ENCODE assay signal across 8 cellular contexts in genomic region chr22:49933236-49933921, GRCh38. TPM values are rescaled to one million over a fixed set of nuclear protein-coding genes. Genes with fewer than 3 reads are reported as not detected.
DNase-seq lines count a peak whose midpoint lies in the region; ATAC-seq and TF ChIP-seq lines count a peak whose summit lies in the region.

No MANE protein-coding gene starts in this region.

- no peak for DNase-seq in CD4-positive, alpha-beta memory T cell
- DNase-seq in WERI-Rb-1 (peak; percentile 72), heart left ventricle (peak in 4 of 5 donors; percentile 60 to 82 (median 76)), posterior cingulate gyrus (peak in 8 of 10 donors; percentile 49 to 95 (median 64)), DMS79 (lab: John Stamatoyannopoulos, UW) (no peak), ecto neural progenitor cell (ENCODE audit: low spot score) (no peak), NCI-H510A (lab: John Stamatoyannopoulos, UW) (no peak)

- no peak overlapping the region for H3K4me3 ChIP-seq in CD4-positive, alpha-beta memory T cell (ENCODE audit: low read length in 2 of 2)
- H3K4me3 ChIP-seq in WERI-Rb-1 (ENCODE audit: low read depth, low read length): peak overlapping the region; percentile 23
- H3K4me3 ChIP-seq in heart left ventricle: peak overlapping the region in 3 of 12 donors; percentile 0 to 70 (median 61)

- CTCF ChIA-PET in CD4-positive, alpha-beta memory T cell (lab: Charles Lee; ENCODE audit: partially characterized antibody): interaction anchor here (1.1 to 4.6 kb wide), 4 partner anchors 45 to 97 kb away, joined by 3 to 56 read pairs (median 5); no protein-coding TSS in a partner anchor

- H3K27ac Mint-ChIP-seq in CD4-positive, alpha-beta memory T cell: peak overlapping the region; percentile 89 to 96 (median 92)

- peaks cover 14 to 46% (median 27%) of the 10 kb centered on the region in 4 donors for H3K4me1 Mint-ChIP-seq in CD4-positive, alpha-beta memory T cell

- no peaks in the 10 kb centered on the region for H3K36me3 ChIP-seq in CD4-positive, alpha-beta memory T cell (ENCODE audit: insufficient read depth, low read length)
- H3K36me3 ChIP-seq in WERI-Rb-1 (no peaks in the 10 kb centered on the region), heart left ventricle (no peaks in the 10 kb centered on the region)

- no peaks in the 10 kb centered on the region for H3K9me3 Mint-ChIP-seq in CD4-positive, alpha-beta memory T cell

- no peak for TF ChIP-seq CTCF in WERI-Rb-1 (IDR thresholded peaks at IDR 0.05; ENCODE audit: low read depth, low read length)
- no peak for TF ChIP-seq CTCF in heart left ventricle (IDR thresholded peaks at IDR 0.05)

- peaks cover 0 to 3% of the 10 kb centered on the region in 2 donors for H3K36me3 Mint-ChIP-seq in CD4-positive, alpha-beta memory T cell

- H3K27me3 ChIP-seq in CD4-positive, alpha-beta memory T cell (ENCODE audit: insufficient read depth, low read length): no peaks in the 10 kb centered on the region
- peaks cover 4% of the 10 kb centered on the region for H3K27me3 ChIP-seq in WERI-Rb-1 (ENCODE audit: insufficient read depth, low read depth, severe bottlenecking)
- H3K27me3 ChIP-seq in heart left ventricle: peaks cover 0 to 9% (median 5%) of the 10 kb centered on the region in 9 donors

- H3K4me3 Mint-ChIP-seq in CD4-positive, alpha-beta memory T cell: peak overlapping the region; percentile 15 to 81 (median 56)

- peak; percentile 2 to 53 (median 21) for ATAC-seq in heart left ventricle
- ATAC-seq in GM21717 (IDR thresholded peaks at IDR 0.05; ENCODE audit: unreplicated experiment): no peak

- intact Hi-C loops in CD4-positive, alpha-beta memory T cell (cut with micrococcal nuclease): loop anchor here (10.0 kb wide), 1 partner anchor 251 kb away; the partner anchor contains the start of gene TRABD
- intact Hi-C loops in heart left ventricle (cut with DNase I): loop anchor here in 7 of 10 donors (5.0 to 10.0 kb wide), 7 partner anchors 34 to 274 kb away; partner anchors contain the start of gene TRABD (in 1 of the 7)
- intact Hi-C loops in posterior cingulate gyrus (cut with DNase I): loop anchor here (5.0 kb wide), 1 partner anchor 34 kb away; no protein-coding TSS in a partner anchor

- no peaks in the 10 kb centered on the region for H3K9me3 ChIP-seq in CD4-positive, alpha-beta memory T cell (ENCODE audit: control insufficient read depth in 1 of 2, low read length in 2 of 2)
- H3K9me3 ChIP-seq in WERI-Rb-1 (ENCODE audit: severe bottlenecking): no peaks in the 10 kb centered on the region
- no peaks in the 10 kb centered on the region for H3K9me3 ChIP-seq in heart left ventricle

- 44 to 60% (median 47%) methylated on average over 14 to 21 of the region's 21 CpGs for WGBS in heart left ventricle, 4 donors

- H3K4me1 ChIP-seq in CD4-positive, alpha-beta memory T cell (ENCODE audit: insufficient read depth, low read length): peaks cover 58% of the 10 kb centered on the region
- peaks cover 19 to 86% (median 66%) of the 10 kb centered on the region in 12 donors for H3K4me1 ChIP-seq in heart left ventricle

- POLR2A ChIA-PET in CD4-positive, alpha-beta memory T cell (lab: Charles Lee; ENCODE audit: partially characterized antibody): interaction anchor here (1.2 to 5.2 kb wide), 3 partner anchors 11 to 98 kb away, joined by 3 to 54 read pairs (median 3); partner anchors contain the start of gene PIM3

- peak in 1 of 2 donors; percentile 58 for TF ChIP-seq POLR2A in heart left ventricle (IDR thresholded peaks at IDR 0.05)

- H3K27ac ChIP-seq in CD4-positive, alpha-beta memory T cell (ENCODE audit: low read depth, low read length): peak overlapping the region; percentile 88
- H3K27ac ChIP-seq in WERI-Rb-1: peak overlapping the region; percentile 67
- H3K27ac ChIP-seq in heart left ventricle: peak overlapping the region; percentile 91 to 99 (median 95)

- no peaks in the 10 kb centered on the region for H3K27me3 Mint-ChIP-seq in CD4-positive, alpha-beta memory T cell

RNA-seq across cellular contexts. Expression of gene CRELD2, which starts 14.9 kb away (rescaled TPM):
- 10 to 100 TPM; 36.0 to 36.2 TPM for total RNA-seq in CD4-positive, alpha-beta memory T cell
- 10 to 100 TPM; 40.2 to 46.1 TPM for polyA plus RNA-seq in CD4-positive, alpha-beta memory T cell
- total RNA-seq in heart left ventricle: 10 to 100 TPM; 16.7 to 36.2 (median 21.6) TPM
- 10 to 100 TPM; 15.0 to 70.3 TPM for polyA plus RNA-seq in heart left ventricle

RNA-seq across cellular contexts. Expression of gene ALG12, which starts 15.1 kb away (rescaled TPM):
- 10 to 100 TPM; 19.6 to 27.2 TPM for total RNA-seq in CD4-positive, alpha-beta memory T cell
- polyA plus RNA-seq in CD4-positive, alpha-beta memory T cell: 10 to 100 TPM; 16.9 to 19.0 TPM
- 10 to 100 TPM in 8 of 9 donors, 1 to 10 TPM in 1; 9.8 to 26.8 (median 15.2) TPM for total RNA-seq in heart left ventricle
- polyA plus RNA-seq in heart left ventricle: 10 to 100 TPM in 1 of 2 donors, 1 to 10 TPM in 1; 9.1 to 12.4 TPM

RNA-seq across cellular contexts. Expression of gene PIM3, which starts 27.2 kb away (rescaled TPM):
- 10 to 100 TPM; 58.8 to 62.3 TPM for total RNA-seq in CD4-positive, alpha-beta memory T cell
- polyA plus RNA-seq in CD4-positive, alpha-beta memory T cell: 10 to 100 TPM; 48.1 to 49.7 TPM
- total RNA-seq in heart left ventricle: 100 to 1,000 TPM in 1 of 9 donors, 10 to 100 TPM in 8; 37.7 to 118 (median 51.0) TPM
- 10 to 100 TPM; 45.1 to 50.2 TPM for polyA plus RNA-seq in heart left ventricle

Comparison
In these comparisons a context has a peak if more than half of its experiments do, and no peak if none do; other contexts are left out.
1. DNase-seq: peak in WERI-Rb-1 (single experiment), heart left ventricle (4 of 5) and posterior cingulate gyrus (8 of 10); none in CD4-positive, alpha-beta memory T cell (0 of 5), DMS79 (single experiment), ecto neural progenitor cell (single experiment) and NCI-H510A (single experiment).
2. Peak in every context shown above with its lines, with median percentiles within 50 percentile points of each other: H3K27ac ChIP-seq.